ENCODE assay signal across 13 cellular contexts in the genomic region with DNA sequence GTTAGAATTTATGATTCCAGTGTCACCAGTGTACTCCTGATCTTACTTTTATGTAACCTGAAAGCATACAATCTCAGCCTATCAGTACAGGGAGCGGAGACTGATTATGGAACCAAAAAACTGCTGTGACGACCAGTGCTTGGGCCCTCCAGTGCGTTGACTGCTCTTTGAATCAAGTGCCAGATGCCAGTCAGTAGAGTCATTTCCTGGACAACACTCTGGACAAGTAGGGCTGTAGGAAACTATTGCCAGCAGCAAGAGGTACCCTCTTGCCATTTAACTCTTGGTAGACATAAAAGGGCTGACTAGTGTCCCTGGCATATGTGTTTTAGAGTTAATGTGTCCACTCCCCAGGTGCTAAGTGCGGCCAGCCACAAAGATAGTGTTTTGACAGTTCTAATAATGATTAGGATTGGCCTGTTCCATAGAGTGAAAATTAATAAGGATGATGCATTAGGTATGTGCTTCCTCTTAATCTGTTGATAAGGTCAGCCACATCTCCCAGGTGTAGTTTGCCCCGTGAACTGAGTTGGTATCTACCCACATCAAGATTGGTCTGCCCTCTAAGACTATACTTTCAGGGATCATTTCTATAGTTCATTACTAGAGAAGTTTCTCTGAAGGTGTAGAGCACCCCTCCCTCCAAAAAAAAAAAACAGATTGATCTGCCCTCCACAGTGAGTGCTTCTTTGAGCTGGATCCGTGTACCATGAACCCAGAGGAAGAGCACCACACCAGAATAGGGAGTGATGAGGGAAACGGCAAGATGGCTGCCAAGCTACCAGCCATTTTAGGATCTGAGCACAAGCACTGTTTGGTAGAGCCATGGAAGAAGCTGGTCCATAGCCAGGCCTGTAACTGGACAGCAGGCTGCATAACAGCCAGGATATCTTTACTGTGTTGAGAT. TPM values are rescaled to one million over a fixed set of nuclear protein-coding genes. Genes with fewer than 3 reads are reported as not detected.
DNase-seq lines count a peak whose midpoint lies in the region; ATAC-seq and TF ChIP-seq lines count a peak whose summit lies in the region.
"Had no signal": no experiment of that assay in that cellular context is flagged by ENCODE, and none has a peak within 500 bp of the region (broad histone marks: within the 10 kb centered on the region; RNA-seq: fewer than 3 reads in every experiment).

No MANE protein-coding gene starts in this region.

- H3K27ac ChIP-seq in SJSA1 (peak overlapping the region; percentile 16; the same call in 1 of the 2 replicates), psoas muscle (peak overlapping the region; percentile 71)

- peaks cover 41% of the 10 kb centered on the region for H3K4me1 Mint-ChIP-seq in activated CD4-positive, alpha-beta T cell treated with anti-CD3 and anti-CD28 coated beads, Interleukin-2, amount 10 ng/mL, durations not matched to agents 7 days and 5 days
- H3K4me1 Mint-ChIP-seq: nephron had no signal

- intact Hi-C loops in psoas muscle (cut with DNase I), result loop anchor here in 1 of 2 donors (10.0 kb wide), 1 partner anchor 82 kb away; no protein-coding TSS in a partner anchor

- peaks cover 20% of the 10 kb centered on the region for H3K4me1 ChIP-seq in SJSA1 (replicated peaks)
- H3K4me1 ChIP-seq in psoas muscle, result peaks cover 31% of the 10 kb centered on the region

- no peaks in the 10 kb centered on the region for H3K9me3 Mint-ChIP-seq in activated CD4-positive, alpha-beta T cell treated with anti-CD3 and anti-CD28 coated beads, Interleukin-2, amount 10 ng/mL, durations not matched to agents 7 days and 5 days
- H3K9me3 Mint-ChIP-seq: dendritic cell treated with granulocyte-macrophage colony-stimulating factor and Interleukin-4, amounts not matched to agents 40 ng/mL and 50 ng/mL, for 4 days; nephron had no signal

- no peak overlapping the region for H3K4me3 Mint-ChIP-seq in activated CD4-positive, alpha-beta T cell treated with anti-CD3 and anti-CD28 coated beads, Interleukin-2, amount 10 ng/mL, durations not matched to agents 7 days and 5 days
- H3K4me3 Mint-ChIP-seq: dendritic cell treated with granulocyte-macrophage colony-stimulating factor and Interleukin-4, amounts not matched to agents 40 ng/mL and 50 ng/mL, for 4 days; nephron had no signal

- no peaks in the 10 kb centered on the region for H3K27me3 ChIP-seq in SJSA1 (replicated peaks)
- no peaks in the 10 kb centered on the region for H3K27me3 ChIP-seq in psoas muscle (ENCODE audit: insufficient read depth in 3 of 3, low read length in 2 of 3)

- H3K9me3 ChIP-seq in SJSA1 (replicated peaks) (no peaks in the 10 kb centered on the region), psoas muscle (no peaks in the 10 kb centered on the region)

- peak overlapping the region; percentile 77 for H3K27ac Mint-ChIP-seq in activated CD4-positive, alpha-beta T cell treated with anti-CD3 and anti-CD28 coated beads, Interleukin-2, amount 10 ng/mL, durations not matched to agents 7 days and 5 days
- H3K27ac Mint-ChIP-seq: dendritic cell treated with granulocyte-macrophage colony-stimulating factor and Interleukin-4, amounts not matched to agents 40 ng/mL and 50 ng/mL, for 4 days; nephron had no signal

- peak; percentile 75 to 84 (median 83) for ATAC-seq in psoas muscle

- POLR2A ChIA-PET in activated CD4-positive, alpha-beta T cell treated with anti-CD3 and anti-CD28 coated beads, Interleukin-2, amount 10 ng/mL, durations not matched to agents 7 days and 5 days (lab: Charles Lee), result no interaction called here

- H3K4me3 ChIP-seq in SJSA1 (no peak overlapping the region), fibroblast of the aortic adventitia (ENCODE audit: low read depth, low read length) (no peak overlapping the region), psoas muscle (no peak overlapping the region)

- H3K36me3 Mint-ChIP-seq in activated CD4-positive, alpha-beta T cell treated with anti-CD3 and anti-CD28 coated beads, Interleukin-2, amount 10 ng/mL, durations not matched to agents 7 days and 5 days (ENCODE audit: low read depth), result peaks cover 35% of the 10 kb centered on the region

- TF ChIP-seq CTCF in fibroblast of the aortic adventitia (IDR thresholded peaks at IDR 0.05; ENCODE audit: insufficient read depth, low read length), result no peak
- TF ChIP-seq CTCF in psoas muscle (IDR thresholded peaks at IDR 0.05), result no peak

- H3K27me3 Mint-ChIP-seq in activated CD4-positive, alpha-beta T cell treated with anti-CD3 and anti-CD28 coated beads, Interleukin-2, amount 10 ng/mL, durations not matched to agents 7 days and 5 days, result no peaks in the 10 kb centered on the region
- H3K27me3 Mint-ChIP-seq: dendritic cell treated with granulocyte-macrophage colony-stimulating factor and Interleukin-4, amounts not matched to agents 40 ng/mL and 50 ng/mL, for 4 days had no signal

- DNase-seq in activated CD4-positive, alpha-beta T cell treated with anti-CD3 and anti-CD28 coated beads, Interleukin-2, amount 10 ng/mL, durations not matched to agents 7 days and 5 days, result no peak
- no peak for DNase-seq in activated CD4-positive, alpha-beta T cell treated with anti-CD3 and anti-CD28 coated beads, Interleukin-2, amount 50 U/mL, for 48 hours
- DNase-seq in SJSA1 (ENCODE audit: low read depth in 1 of 2, low spot score in 2 of 2), result no peak
- DNase-seq in fibroblast of the aortic adventitia (ENCODE audit: low read depth), result peak; percentile 11
- DNase-seq in psoas muscle, result no peak
- no peak for DNase-seq in activated gamma-delta T cell (lab: John Stamatoyannopoulos, UW)
- no peak for DNase-seq in epidermal melanocyte (ENCODE audit: insufficient read length, low spot score)
- no peak for DNase-seq in cerebellum (ENCODE audit: low spot score)
- DNase-seq: NCI-H1092; stimulated activated CD4-positive, alpha-beta T cell treated with anti-CD3 and anti-CD28 coated beads, Interleukin-1b, Interleukin-23, amount 100 ng/mL, for 48 hours; T1000 had no signal

- CTCF ChIA-PET in activated CD4-positive, alpha-beta T cell treated with anti-CD3 and anti-CD28 coated beads, Interleukin-2, amount 10 ng/mL, durations not matched to agents 7 days and 5 days (lab: Charles Lee), result interaction anchor here (0.8 to 1.0 kb wide), 2 partner anchors 10 kb away, joined by 3 to 4 read pairs; no protein-coding TSS in a partner anchor

- WGBS in psoas muscle, 3 donors, result 69 to 76% (median 71%) methylated on average over 7 of the region's 7 CpGs

- H3K36me3 ChIP-seq in SJSA1, result peaks cover 50% of the 10 kb centered on the region
- H3K36me3 ChIP-seq in psoas muscle (ENCODE audit: insufficient read depth in 1 of 2, low read depth in 1 of 2), result peaks cover 5 to 21% of the 10 kb centered on the region in 2 donors

RNA-seq across cellular contexts. Expression of gene AIFM3, which starts 20.7 kb away (rescaled TPM):
- under 1 TPM in 1 of 2 experiments, not detected in 1; 0.25 TPM for total RNA-seq in activated CD4-positive, alpha-beta T cell treated with anti-CD3 and anti-CD28 coated beads, Interleukin-2, amount 10 ng/mL, durations not matched to agents 7 days and 5 days
- total RNA-seq in SJSA1 (2014; rRNA removed; shearing (Covaris generic)), result not detected in 2 replicates
- 0.45 and 1.7 TPM in 2 replicates for total RNA-seq in fibroblast of the aortic adventitia (ENCODE audit: low replicate concordance)
- under 1 TPM; 0.25 to 0.74 (median 0.49) TPM for total RNA-seq in psoas muscle
- under 1 TPM; 0.30 to 0.77 (median 0.53) TPM for polyA plus RNA-seq in psoas muscle
- 6.4 TPM for total RNA-seq in cerebellum

RNA-seq across cellular contexts. Expression of gene CRKL, which starts 29.1 kb away (rescaled TPM):
- total RNA-seq in activated CD4-positive, alpha-beta T cell treated with anti-CD3 and anti-CD28 coated beads, Interleukin-2, amount 10 ng/mL, durations not matched to agents 7 days and 5 days, result 10 to 100 TPM; 82.2 to 87.2 TPM
- 49.0 and 53.9 TPM in 2 replicates for total RNA-seq in SJSA1 (2014; rRNA removed; shearing (Covaris generic))
- total RNA-seq in fibroblast of the aortic adventitia (ENCODE audit: low replicate concordance) (35.0 and 44.7 TPM in 2 replicates), psoas muscle (10 to 100 TPM; 66.0 to 81.0 (median 73.4) TPM), cerebellum (64.1 TPM)
- polyA plus RNA-seq in psoas muscle, result 10 to 100 TPM; 29.7 to 94.7 (median 49.8) TPM

RNA-seq across cellular contexts. Expression of gene LZTR1, which starts 35.8 kb away (rescaled TPM):
- 10 to 100 TPM; 62.0 to 66.4 TPM for total RNA-seq in activated CD4-positive, alpha-beta T cell treated with anti-CD3 and anti-CD28 coated beads, Interleukin-2, amount 10 ng/mL, durations not matched to agents 7 days and 5 days
- total RNA-seq in SJSA1 (2014; rRNA removed; shearing (Covaris generic)), result 15.9 and 21.9 TPM in 2 replicates
- total RNA-seq in fibroblast of the aortic adventitia (ENCODE audit: low replicate concordance), result 27.2 and 53.5 TPM in 2 replicates
- total RNA-seq in psoas muscle, result 10 to 100 TPM; 23.4 to 37.1 (median 29.8) TPM
- polyA plus RNA-seq in psoas muscle, result 10 to 100 TPM; 17.1 to 30.8 (median 22.5) TPM
- 58.8 TPM for total RNA-seq in cerebellum

RNA-seq across cellular contexts. Expression of gene THAP7, which starts 55.6 kb away (rescaled TPM):
- total RNA-seq in activated CD4-positive, alpha-beta T cell treated with anti-CD3 and anti-CD28 coated beads, Interleukin-2, amount 10 ng/mL, durations not matched to agents 7 days and 5 days, result 10 to 100 TPM; 29.1 to 29.8 TPM
- total RNA-seq in SJSA1 (2014; rRNA removed; shearing (Covaris generic)), result 49.0 and 51.1 TPM in 2 replicates
- 20.0 and 21.8 TPM in 2 replicates for total RNA-seq in fibroblast of the aortic adventitia (ENCODE audit: low replicate concordance)
- total RNA-seq in psoas muscle, result 10 to 100 TPM; 25.2 to 39.2 (median 28.6) TPM
- polyA plus RNA-seq in psoas muscle, result 10 to 100 TPM; 48.9 to 67.5 (median 52.0) TPM
- total RNA-seq in cerebellum, result 14.3 TPM
